Comparison of ENCODE assay signal across 1 cellular context in genomic region chr4:124055896-124056295, GRCh38.
TF ChIP-seq lines count a peak whose summit lies in the region.

No MANE protein-coding gene starts in this region.

TF ChIP-seq in H1, 55 proteins besides CTCF, POLR2A, EP300 and RAD21:
- no peak for TF ChIP-seq SP2 (IDR thresholded peaks at IDR 0.05; ENCODE audit: low read length)
TF ChIP-seq in H1: peak in this region for 0.
